1 cellular context compared by ENCODE assay signal in genomic region chr11:76090821-76091220, GRCh38.
TF ChIP-seq lines count a peak whose summit lies in the region.

No MANE protein-coding gene starts in this region.

TF ChIP-seq in HepG2, 621 proteins besides CTCF, POLR2A, EP300 and RAD21 (continued from another document):
- TF ChIP-seq, protein P1, sequence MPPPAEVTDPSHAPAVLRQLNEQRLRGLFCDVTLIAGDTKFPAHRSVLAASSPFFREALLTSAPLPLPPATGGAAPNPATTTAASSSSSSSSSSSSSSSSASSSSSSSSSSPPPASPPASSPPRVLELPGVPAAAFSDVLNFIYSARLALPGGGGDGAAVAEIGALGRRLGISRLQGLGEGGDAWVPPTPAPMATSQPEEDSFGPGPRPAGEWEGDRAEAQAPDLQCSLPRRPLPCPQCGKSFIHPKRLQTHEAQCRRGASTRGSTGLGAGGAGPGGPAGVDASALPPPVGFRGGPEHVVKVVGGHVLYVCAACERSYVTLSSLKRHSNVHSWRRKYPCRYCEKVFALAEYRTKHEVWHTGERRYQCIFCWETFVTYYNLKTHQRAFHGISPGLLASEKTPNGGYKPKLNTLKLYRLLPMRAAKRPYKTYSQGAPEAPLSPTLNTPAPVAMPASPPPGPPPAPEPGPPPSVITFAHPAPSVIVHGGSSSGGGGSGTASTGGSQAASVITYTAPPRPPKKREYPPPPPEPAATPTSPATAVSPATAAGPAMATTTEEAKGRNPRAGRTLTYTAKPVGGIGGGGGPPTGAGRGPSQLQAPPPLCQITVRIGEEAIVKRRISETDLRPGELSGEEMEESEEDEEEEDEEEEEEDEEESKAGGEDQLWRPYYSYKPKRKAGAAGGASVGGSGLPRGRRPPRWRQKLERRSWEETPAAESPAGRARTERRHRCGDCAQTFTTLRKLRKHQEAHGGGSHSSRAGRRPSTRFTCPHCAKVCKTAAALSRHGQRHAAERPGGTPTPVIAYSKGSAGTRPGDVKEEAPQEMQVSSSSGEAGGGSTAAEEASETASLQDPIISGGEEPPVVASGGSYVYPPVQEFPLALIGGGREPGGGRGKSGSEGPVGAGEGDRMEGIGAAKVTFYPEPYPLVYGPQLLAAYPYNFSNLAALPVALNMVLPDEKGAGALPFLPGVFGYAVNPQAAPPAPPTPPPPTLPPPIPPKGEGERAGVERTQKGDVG (CRISPR knock-in tag; IDR thresholded peaks at IDR 0.05; ENCODE audit: borderline replicate concordance) = no peak
